1 cellular context compared by ENCODE assay signal in genomic region chr20:23446505-23446904, GRCh38.
TF ChIP-seq lines count a peak whose summit lies in the region.

No MANE protein-coding gene starts in this region.

TF ChIP-seq in SK-N-SH, 30 proteins besides CTCF, POLR2A, EP300 and RAD21 (continued from another document):
- no peak for TF ChIP-seq REST (IDR thresholded peaks at IDR 0.05; ENCODE audit: low read depth, low read length)
- TF ChIP-seq RCOR1 (IDR thresholded peaks at IDR 0.05; ENCODE audit: low read length): no peak
- TF ChIP-seq MEF2A (IDR thresholded peaks at IDR 0.05; ENCODE audit: borderline replicate concordance, low read depth): no peak
- no peak for TF ChIP-seq MAX (IDR thresholded peaks at IDR 0.05; ENCODE audit: low read depth)
- no peak for TF ChIP-seq TEAD4 (IDR thresholded peaks at IDR 0.05; ENCODE audit: borderline replicate concordance, insufficient read depth)
